ENCODE assay signal across 20 cellular contexts in the genomic region with DNA sequence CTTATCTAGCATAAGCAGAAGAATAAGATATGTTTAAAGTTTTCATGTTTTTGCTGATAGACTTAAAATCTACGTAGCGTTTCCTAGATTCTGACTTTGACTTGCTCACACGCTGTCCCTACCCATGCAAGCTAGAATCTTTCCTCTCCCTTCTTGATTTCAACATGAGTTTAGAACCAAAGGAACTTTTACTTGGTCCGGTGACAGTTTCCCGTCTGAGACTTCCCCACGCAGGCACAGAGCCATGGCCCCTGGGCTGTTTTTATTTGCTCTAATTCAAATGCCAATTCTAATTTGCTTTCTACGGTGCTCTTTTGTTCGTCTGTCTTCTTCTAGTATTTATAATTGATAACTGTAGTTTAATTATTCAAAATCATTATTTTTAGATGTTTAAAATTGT.
DNase-seq lines count a peak whose midpoint lies in the region; ATAC-seq and TF ChIP-seq lines count a peak whose summit lies in the region.
"Had no signal": no experiment of that assay in that cellular context is flagged by ENCODE, and none has a peak within 500 bp of the region (broad histone marks: within the 10 kb centered on the region; RNA-seq: fewer than 3 reads in every experiment).

No MANE protein-coding gene starts in this region.

- H3K36me3 Mint-ChIP-seq in nephron (ENCODE audit: low read depth): no peaks in the 10 kb centered on the region
- H3K36me3 Mint-ChIP-seq: CD4-positive, CD25-positive, alpha-beta regulatory T cell; CD8-positive, alpha-beta T cell had no signal

- H3K27me3 ChIP-seq in left ventricle myocardium inferior (ENCODE audit: low read depth) (no peaks in the 10 kb centered on the region), right cardiac atrium (ENCODE audit: control insufficient read depth, insufficient read depth) (no peaks in the 10 kb centered on the region), heart right ventricle (no peaks in the 10 kb centered on the region), uterus (no peaks in the 10 kb centered on the region), testis (no peaks in the 10 kb centered on the region)
- H3K27me3 ChIP-seq: BLaER1 had no signal

- no peaks in the 10 kb centered on the region for H3K36me3 ChIP-seq in left ventricle myocardium inferior
- no peaks in the 10 kb centered on the region for H3K36me3 ChIP-seq in heart right ventricle
- H3K36me3 ChIP-seq in uterus: no peaks in the 10 kb centered on the region
- H3K36me3 ChIP-seq in testis (ENCODE audit: low read depth, missing control alignments): no peaks in the 10 kb centered on the region
- H3K36me3 ChIP-seq: BLaER1, HAP-1 had no signal

- peak; percentile 67 for ATAC-seq in Right ventricle myocardium inferior
- ATAC-seq in right cardiac atrium: peak; percentile 57 to 77
- no peak for ATAC-seq in heart right ventricle
- ATAC-seq in HG02973 (IDR thresholded peaks at IDR 0.05; ENCODE audit: unreplicated experiment): no peak
- ATAC-seq: CD8-positive, alpha-beta T cell had no signal

- DNase-seq in Right ventricle myocardium inferior (ENCODE audit: missing footprints): no peak
- no peak for DNase-seq in left ventricle myocardium inferior
- DNase-seq in right cardiac atrium: peak; percentile 29 to 61 (median 60)
- no peak for DNase-seq in heart right ventricle
- DNase-seq in uterus: peak in 1 of 2 donors; percentile 23
- no peak for DNase-seq in testis
- DNase-seq: Caco-2; CD4-positive, CD25-positive, alpha-beta regulatory T cell; CD8-positive, alpha-beta T cell; DMS153; DND-41; GOT3; HFFc6 had no signal

- H3K4me1 ChIP-seq in left ventricle myocardium inferior (no peaks in the 10 kb centered on the region), right cardiac atrium (ENCODE audit: control insufficient read depth, insufficient read depth, low read length) (no peaks in the 10 kb centered on the region), heart right ventricle (no peaks in the 10 kb centered on the region), uterus (no peaks in the 10 kb centered on the region), testis (no peaks in the 10 kb centered on the region)
- H3K4me1 ChIP-seq: BLaER1, HAP-1 had no signal

- H3K4me3 Mint-ChIP-seq in nephron: peak overlapping the region in 1 of 3 experiments; percentile 24
- H3K4me3 Mint-ChIP-seq: B cell; CD4-positive, CD25-positive, alpha-beta regulatory T cell; CD8-positive, alpha-beta T cell; HFFc6 had no signal

- peaks cover 31% of the 10 kb centered on the region for H3K4me1 Mint-ChIP-seq in nephron
- H3K4me1 Mint-ChIP-seq: B cell had no signal

- 62% methylated on average over 8 of the region's 8 CpGs for WGBS in right cardiac atrium
- 76 to 84% methylated on average over 8 of the region's 8 CpGs for WGBS in heart right ventricle, 2 donors
- 74 to 86% methylated on average over 8 of the region's 8 CpGs for WGBS in testis, 2 donors

- H3K4me3 ChIP-seq in left ventricle myocardium inferior (no peak overlapping the region), right cardiac atrium (ENCODE audit: low read length) (no peak overlapping the region), heart right ventricle (no peak overlapping the region), uterus (no peak overlapping the region), testis (no peak overlapping the region)
- H3K4me3 ChIP-seq: BLaER1, HAP-1 had no signal

- intact Hi-C loops in Right ventricle myocardium inferior (cut with DNase I): no loop called here
- intact Hi-C loops in left ventricle myocardium inferior (cut with micrococcal nuclease): no loop called here
- intact Hi-C loops in right cardiac atrium (cut with DNase I): no loop called here
- intact Hi-C loops in heart right ventricle (cut with DNase I): no loop called here
- intact Hi-C loops in uterus (cut with DNase I; ENCODE audit: low total_unique reads): no loop called here
- intact Hi-C loops in testis (cut with DNase I; ENCODE audit: low total_unique reads): no loop called here

- TF ChIP-seq POLR2A in uterus (IDR thresholded peaks at IDR 0.05): no peak
- no peak for TF ChIP-seq POLR2A in testis (IDR thresholded peaks at IDR 0.05)

- no peaks in the 10 kb centered on the region for H3K9me3 ChIP-seq in left ventricle myocardium inferior (replicated peaks)
- H3K9me3 ChIP-seq in right cardiac atrium (ENCODE audit: control insufficient read depth, low read length): no peaks in the 10 kb centered on the region
- H3K9me3 ChIP-seq in heart right ventricle: no peaks in the 10 kb centered on the region
- H3K9me3 ChIP-seq in uterus: no peaks in the 10 kb centered on the region
- H3K9me3 ChIP-seq in testis: no peaks in the 10 kb centered on the region
- H3K9me3 ChIP-seq: BLaER1, Caco-2, HAP-1 had no signal

- no peak for TF ChIP-seq CTCF in left ventricle myocardium inferior (IDR thresholded peaks at IDR 0.05; ENCODE audit: borderline replicate concordance)
- TF ChIP-seq CTCF in heart right ventricle (IDR thresholded peaks at IDR 0.05): no peak
- no peak for TF ChIP-seq CTCF in nephron (IDR thresholded peaks at IDR 0.05; ENCODE audit: unreplicated experiment in 3 of 3)
- no peak for TF ChIP-seq CTCF in uterus (IDR thresholded peaks at IDR 0.05)
- no peak for TF ChIP-seq CTCF in testis (IDR thresholded peaks at IDR 0.05)

- peak overlapping the region; percentile 43 to 70 (median 64) for H3K27ac Mint-ChIP-seq in nephron
- H3K27ac Mint-ChIP-seq: B cell; CD4-positive, CD25-positive, alpha-beta regulatory T cell; CD8-positive, alpha-beta T cell; HFFc6 had no signal

- H3K27ac ChIP-seq in left ventricle myocardium inferior (replicated peaks): no peak overlapping the region
- no peak overlapping the region for H3K27ac ChIP-seq in right cardiac atrium (ENCODE audit: low read length)
- H3K27ac ChIP-seq in heart right ventricle: no peak overlapping the region
- peak overlapping the region; percentile 16 to 48 for H3K27ac ChIP-seq in uterus
- no peak overlapping the region for H3K27ac ChIP-seq in testis
- H3K27ac ChIP-seq: 22Rv1, BLaER1, C4-2B had no signal

- H3K9me3 Mint-ChIP-seq in nephron: peaks cover 2% of the 10 kb centered on the region
- H3K9me3 Mint-ChIP-seq: CD8-positive, alpha-beta T cell; HFFc6 had no signal

- no peaks in the 10 kb centered on the region for H3K27me3 Mint-ChIP-seq in nephron (ENCODE audit: low read depth)
- H3K27me3 Mint-ChIP-seq: B cell had no signal

Comparison
In these comparisons a context has a peak if more than half of its experiments do, and no peak if none do; other contexts are left out.
1. ATAC-seq: peak in Right ventricle myocardium inferior (single experiment) and right cardiac atrium (2 of 2); none in heart right ventricle (0 of 8) and HG02973 (single experiment).
2. DNase-seq: peak in right cardiac atrium (3 of 3); none in Right ventricle myocardium inferior (single experiment), left ventricle myocardium inferior (single experiment), heart right ventricle (0 of 2) and testis (single experiment).
3. H3K27ac ChIP-seq: peak in uterus (2 of 2); none in left ventricle myocardium inferior (single experiment), right cardiac atrium (single experiment), heart right ventricle (0 of 10) and testis (0 of 2).